ENCODE assay signal across 8 cellular contexts in the genomic region with DNA sequence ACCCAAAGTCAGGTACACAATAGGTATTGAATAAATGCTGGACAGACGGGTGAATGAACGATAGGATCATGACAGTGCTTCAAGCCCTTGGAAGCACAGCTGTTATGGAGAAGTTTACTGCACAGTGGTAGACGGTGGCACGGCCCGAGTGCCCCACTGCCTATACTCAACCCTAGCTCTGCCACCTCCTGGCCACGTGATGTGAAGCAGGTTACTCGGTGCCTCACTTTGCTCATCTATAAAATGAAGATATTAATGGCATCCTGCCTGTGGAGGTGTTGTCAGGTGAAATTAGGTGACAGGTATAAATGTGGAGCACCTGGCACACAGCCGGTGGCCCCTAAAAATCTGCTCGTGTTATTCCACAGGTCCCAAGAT. TPM values are rescaled to one million over a fixed set of nuclear protein-coding genes. Genes with fewer than 3 reads are reported as not detected.
DNase-seq lines count a peak whose midpoint lies in the region; ATAC-seq, FAIRE-seq and TF ChIP-seq lines count a peak whose summit lies in the region.

No MANE protein-coding gene starts in this region.

- no peak for TF ChIP-seq POLR2A in esophagus muscularis mucosa (IDR thresholded peaks at IDR 0.05; ENCODE audit: low read depth)

- H3K4me1 ChIP-seq in esophagus muscularis mucosa (peaks cover 35 to 90% (median 86%) of the 10 kb centered on the region in 4 donors), small intestine (ENCODE audit: control insufficient read depth in 2 of 2, insufficient read depth in 1 of 2, low read depth in 1 of 2, low read length in 1 of 2) (peaks cover 0 to 3% of the 10 kb centered on the region in 2 donors)

- H3K4me3 ChIP-seq in esophagus muscularis mucosa (peak overlapping the region; percentile 35 to 64 (median 50)), small intestine (ENCODE audit: low read depth in 1 of 2, low read length in 2 of 2) (peak overlapping the region in 1 of 2 donors; percentile 43)

- 42% methylated on average over 4 of the region's 9 CpGs for WGBS in esophagus muscularis mucosa
- 13 to 40% (median 14%) methylated on average over 9 of the region's 9 CpGs for WGBS in small intestine, 3 donors

- no peak for TF ChIP-seq EP300 in esophagus muscularis mucosa (IDR thresholded peaks at IDR 0.05)

- DNase-seq in Ammon's horn (ENCODE audit: low spot score), result peak; percentile 46
- DNase-seq in NCI-H510A treated with DMSO at 0.1 percent for 48 hours (lab: John Stamatoyannopoulos, UW), result peak; percentile 42
- peak; percentile 47 to 58 for DNase-seq in activated CD8-positive, alpha-beta memory T cell treated with anti-CD3 and anti-CD28 coated beads for 4 hours (ENCODE audit: low read depth in 2 of 2)
- DNase-seq in esophagus muscularis mucosa (ENCODE audit: extremely low spot score), result no peak
- peak; percentile 50 for DNase-seq in small intestine
- DNase-seq in SKM-1 treated with dmso at 0.1 percent for 144 hours (lab: John Stamatoyannopoulos, UW; ENCODE audit: unreplicated experiment), result no peak

- no peaks in the 10 kb centered on the region for H3K9me3 ChIP-seq in esophagus muscularis mucosa
- H3K9me3 ChIP-seq in small intestine (ENCODE audit: control insufficient read depth, low read depth), result no peaks in the 10 kb centered on the region

- H3K27ac ChIP-seq in esophagus muscularis mucosa (replicated peaks in 1 of 4) (peak overlapping the region; percentile 89 to 95 (median 93)), small intestine (ENCODE audit: low read depth in 1 of 2, low read length in 1 of 2) (peak overlapping the region in 1 of 2 donors; percentile 78)

- no peak for FAIRE-seq in small intestine (lab: Jason Lieb, UNC)

- H3K36me3 ChIP-seq in esophagus muscularis mucosa (no peaks in the 10 kb centered on the region), small intestine (ENCODE audit: control insufficient read depth in 2 of 2, insufficient read depth in 2 of 2, low read length in 2 of 2) (no peaks in the 10 kb centered on the region)

- peak; percentile 29 to 42 (median 36) for TF ChIP-seq CTCF in esophagus muscularis mucosa (IDR thresholded peaks at IDR 0.05)

- intact Hi-C loops in esophagus muscularis mucosa (cut with DNase I), result no loop called here

- ATAC-seq in GM19455 (IDR thresholded peaks at IDR 0.05; ENCODE audit: unreplicated experiment) (peak; percentile 25), HG03342 (IDR thresholded peaks at IDR 0.05; ENCODE audit: unreplicated experiment) (no peak)

- H3K27me3 ChIP-seq in esophagus muscularis mucosa, result no peaks in the 10 kb centered on the region
- H3K27me3 ChIP-seq in small intestine (ENCODE audit: control insufficient read depth in 2 of 2, insufficient read depth in 2 of 2, low read length in 2 of 2), result no peaks in the 10 kb centered on the region

RNA-seq across cellular contexts. Expression of a gene that starts 5.8 kb away (rescaled TPM):
- total RNA-seq in esophagus muscularis mucosa, result 100 to 1,000 TPM in 3 of 4 donors, 10 to 100 TPM in 1; 53.5 to 164 (median 105) TPM
- polyA plus RNA-seq in small intestine, result 1 to 10 TPM; 1.3 to 5.6 (median 4.6) TPM

RNA-seq across cellular contexts. Expression of a gene that starts 26.5 kb away (rescaled TPM):
- total RNA-seq in esophagus muscularis mucosa, result not detected
- polyA plus RNA-seq in small intestine, result not detected

RNA-seq across cellular contexts. Expression of a gene that starts 43.4 kb away (rescaled TPM):
- not detected for total RNA-seq in esophagus muscularis mucosa
- not detected for polyA plus RNA-seq in small intestine

RNA-seq across cellular contexts. Expression of a gene that starts 55.6 kb away (rescaled TPM):
- under 1 TPM in 3 of 4 donors, not detected in 1; 0.42 to 0.63 (median 0.52) TPM for total RNA-seq in esophagus muscularis mucosa
- polyA plus RNA-seq in small intestine, result 1 to 10 TPM in 1 of 3 donors, under 1 TPM in 2; 0.22 to 1.4 (median 0.54) TPM

Comparison
In these comparisons a context has a peak if more than half of its experiments do, and no peak if none do; other contexts are left out.
1. DNase-seq: peak in Ammon's horn (single experiment), NCI-H510A treated with DMSO at 0.1 percent for 48 hours (single experiment), activated CD8-positive, alpha-beta memory T cell treated with anti-CD3 and anti-CD28 coated beads for 4 hours (2 of 2) and small intestine (single experiment); none in esophagus muscularis mucosa (single experiment) and SKM-1 treated with dmso at 0.1 percent for 144 hours (single experiment).